Comparison of ENCODE assay signal across 9 cellular contexts in genomic region chr13:100514788-100515409, GRCh38.
DNase-seq lines count a peak whose midpoint lies in the region; ATAC-seq and TF ChIP-seq lines count a peak whose summit lies in the region.
"Had no signal": no experiment of that assay in that cellular context is flagged by ENCODE, and none has a peak within 500 bp of the region (broad histone marks: within the 10 kb centered on the region; RNA-seq: fewer than 3 reads in every experiment).

No MANE protein-coding gene starts in this region.

- H3K4me1 Mint-ChIP-seq in CD4-positive, CD25-positive, alpha-beta regulatory T cell: peaks cover 9 to 17% (median 13%) of the 10 kb centered on the region in 4 donors

- H3K9me3 ChIP-seq in CD4-positive, CD25-positive, alpha-beta regulatory T cell (ENCODE audit: control insufficient read depth in 2 of 2, low read length in 2 of 2): no peaks in the 10 kb centered on the region
- no peaks in the 10 kb centered on the region for H3K9me3 ChIP-seq in lower lobe of right lung

- no peak overlapping the region for H3K4me3 ChIP-seq in CD4-positive, CD25-positive, alpha-beta regulatory T cell (ENCODE audit: low read depth, low read length)
- H3K4me3 ChIP-seq in lower lobe of right lung: no peak overlapping the region

- ATAC-seq in CD4-positive, CD25-positive, alpha-beta regulatory T cell (ENCODE audit: low read depth in 2 of 2): peak; percentile 89 to 91
- ATAC-seq in GM19438 (IDR thresholded peaks at IDR 0.05; ENCODE audit: low read depth, unreplicated experiment) (peak; percentile 88), HG03520 (IDR thresholded peaks at IDR 0.05; ENCODE audit: unreplicated experiment) (peak; percentile 96), lower lobe of right lung (peak; percentile 94 to 97)

- H3K27ac ChIP-seq in CD4-positive, CD25-positive, alpha-beta regulatory T cell (ENCODE audit: insufficient read depth, low read length, poor library complexity, severe bottlenecking): no peak overlapping the region
- H3K27ac ChIP-seq in lower lobe of right lung: no peak overlapping the region

- intact Hi-C loops in lower lobe of right lung (cut with DNase I): loop anchor here (10.0 kb wide), 1 partner anchor 860 kb away; no protein-coding TSS in a partner anchor

- peaks cover 8% of the 10 kb centered on the region for H3K4me1 ChIP-seq in CD4-positive, CD25-positive, alpha-beta regulatory T cell (ENCODE audit: control insufficient read depth, insufficient read depth, low read length, poor library complexity, severe bottlenecking)
- H3K4me1 ChIP-seq in lower lobe of right lung: peaks cover 9% of the 10 kb centered on the region

- H3K4me3 Mint-ChIP-seq in CD4-positive, CD25-positive, alpha-beta regulatory T cell: peak overlapping the region in 1 of 4 donors; percentile 44
- H3K4me3 Mint-ChIP-seq: activated naive CD4-positive, alpha-beta T cell treated with anti-CD3 and anti-CD28 coated beads, Interleukin-2, amount 50 U/mL, for 24 hours had no signal

- TF ChIP-seq CTCF in lower lobe of right lung (IDR thresholded peaks at IDR 0.05): peak; percentile 93

- peak; percentile 50 to 75 (median 72) for DNase-seq in CD4-positive, CD25-positive, alpha-beta regulatory T cell
- DNase-seq in NCI-H524 treated with DMSO at 0.1 percent for 48 hours (lab: John Stamatoyannopoulos, UW) (peak; percentile 18), dermis blood vessel endothelial cell (peak; percentile 89), lower lobe of right lung (peak; percentile 83)
- peak; percentile 74 for DNase-seq in activated CD4-positive, alpha-beta T cell treated with anti-CD3 and anti-CD28 coated beads, Interleukin-2, amount 50 U/mL, for 1 hour
- peak; percentile 43 for DNase-seq in stimulated activated CD8-positive, alpha-beta memory T cell treated with anti-CD3 and anti-CD28 coated beads, Interleukin-15, amount 100 ng/mL, for 24 hours (ENCODE audit: low read depth)

- H3K27me3 Mint-ChIP-seq in CD4-positive, CD25-positive, alpha-beta regulatory T cell: no peaks in the 10 kb centered on the region
- H3K27me3 Mint-ChIP-seq: activated naive CD4-positive, alpha-beta T cell treated with anti-CD3 and anti-CD28 coated beads, Interleukin-2, amount 50 U/mL, for 24 hours had no signal

- H3K27me3 ChIP-seq in CD4-positive, CD25-positive, alpha-beta regulatory T cell (ENCODE audit: control insufficient read depth, insufficient read depth, low read length): no peaks in the 10 kb centered on the region
- H3K27me3 ChIP-seq in lower lobe of right lung (ENCODE audit: low read depth): no peaks in the 10 kb centered on the region

- H3K27ac Mint-ChIP-seq in CD4-positive, CD25-positive, alpha-beta regulatory T cell: no peak overlapping the region
- H3K27ac Mint-ChIP-seq: activated naive CD4-positive, alpha-beta T cell treated with anti-CD3 and anti-CD28 coated beads, Interleukin-2, amount 50 U/mL, for 24 hours had no signal

- H3K36me3 Mint-ChIP-seq in CD4-positive, CD25-positive, alpha-beta regulatory T cell: no peaks in the 10 kb centered on the region
- H3K36me3 Mint-ChIP-seq: activated naive CD4-positive, alpha-beta T cell treated with anti-CD3 and anti-CD28 coated beads, Interleukin-2, amount 50 U/mL, for 24 hours had no signal

- H3K9me3 Mint-ChIP-seq in CD4-positive, CD25-positive, alpha-beta regulatory T cell: no peaks in the 10 kb centered on the region
- H3K9me3 Mint-ChIP-seq: activated naive CD4-positive, alpha-beta T cell treated with anti-CD3 and anti-CD28 coated beads, Interleukin-2, amount 50 U/mL, for 24 hours had no signal

- no peaks in the 10 kb centered on the region for H3K36me3 ChIP-seq in CD4-positive, CD25-positive, alpha-beta regulatory T cell (ENCODE audit: control insufficient read depth, insufficient read depth, low read length)
- H3K36me3 ChIP-seq in lower lobe of right lung: peaks cover 7% of the 10 kb centered on the region

Comparison
In these comparisons a context has a peak if more than half of its experiments do, and no peak if none do; other contexts are left out.
1. DNase-seq: peak in every context shown above with its lines; median percentile 89 in dermis blood vessel endothelial cell; 83 in lower lobe of right lung; 74 in activated CD4-positive, alpha-beta T cell treated with anti-CD3 and anti-CD28 coated beads, Interleukin-2, amount 50 U/mL, for 1 hour; 72 in CD4-positive, CD25-positive, alpha-beta regulatory T cell; 43 in stimulated activated CD8-positive, alpha-beta memory T cell treated with anti-CD3 and anti-CD28 coated beads, Interleukin-15, amount 100 ng/mL, for 24 hours; 18 in NCI-H524 treated with DMSO at 0.1 percent for 48 hours.